Comparison of ENCODE assay signal across 1 cellular context in genomic region chr16:57564571-57565270, GRCh38.
TF ChIP-seq lines count a peak whose summit lies in the region.

No MANE protein-coding gene starts in this region.

TF ChIP-seq in H1, 55 proteins besides CTCF, POLR2A, EP300 and RAD21:
- TF ChIP-seq BACH1 (IDR thresholded peaks at IDR 0.05; ENCODE audit: low read length) = no peak
- no peak for TF ChIP-seq BCL11A (IDR thresholded peaks at IDR 0.05; ENCODE audit: low read depth in 2 of 2, low read length in 2 of 2)
- TF ChIP-seq ATF2 (IDR thresholded peaks at IDR 0.05; ENCODE audit: low read length) = no peak
- TF ChIP-seq USF2 (IDR thresholded peaks at IDR 0.05; ENCODE audit: low read length) = no peak
- no peak for TF ChIP-seq TBP (IDR thresholded peaks at IDR 0.05; ENCODE audit: low read depth, low read length)
- TF ChIP-seq GTF2F1 (IDR thresholded peaks at IDR 0.05; ENCODE audit: borderline replicate concordance, low read depth, low read length) = no peak
- TF ChIP-seq TAF7 (optimal IDR thresholded peaks at IDR 0.05; ENCODE audit: borderline replicate concordance, low read depth, low read length) = no peak
- no peak for TF ChIP-seq KDM5A (IDR thresholded peaks at IDR 0.05; ENCODE audit: low read length)
- TF ChIP-seq ATF3 (IDR thresholded peaks at IDR 0.05; ENCODE audit: insufficient read depth, low read depth, low read length) = no peak
- TF ChIP-seq CBX5 (IDR thresholded peaks at IDR 0.05; ENCODE audit: low read depth, low read length) = no peak
- TF ChIP-seq BRCA1 (IDR thresholded peaks at IDR 0.05; ENCODE audit: low read depth, low read length) = no peak
- no peak for TF ChIP-seq KDM4A (IDR thresholded peaks at IDR 0.05; ENCODE audit: low read depth, low read length, severe bottlenecking)
- no peak for TF ChIP-seq FOSL1 (IDR thresholded peaks at IDR 0.05; ENCODE audit: insufficient read depth, low read depth, low read length)
- no peak for TF ChIP-seq HDAC6 (IDR thresholded peaks at IDR 0.05; ENCODE audit: low read depth, low read length)
- TF ChIP-seq NANOG (IDR thresholded peaks at IDR 0.05; ENCODE audit: insufficient read depth, low read depth, low read length, poor library complexity, severe bottlenecking) = no peak
